ENCODE assay signal across 1 cellular context in genomic region chr9:104961238-104961637, GRCh38.
A peak's percentile ranks its signal among the peaks of the same experiment; 100 is the strongest.
TF ChIP-seq lines count a peak whose summit lies in the region.

No MANE protein-coding gene starts in this region.

TF ChIP-seq in H1, 55 proteins besides CTCF, POLR2A, EP300 and RAD21 (continued from another document):
- TF ChIP-seq CHD7 (IDR thresholded peaks at IDR 0.05; ENCODE audit: insufficient replicate concordance, low read length) (no peak), POLR2AphosphoS5 (IDR thresholded peaks at IDR 0.05; ENCODE audit: low read depth, low read length) (no peak; the same call in 1 of the 2 replicates), ATF3 (IDR thresholded peaks at IDR 0.05; ENCODE audit: insufficient read depth, low read depth, low read length) (0 out of 2 replicates have a peak, but pooled peaks have one; percentile 33), TBP (IDR thresholded peaks at IDR 0.05; ENCODE audit: low read depth, low read length) (peak; percentile 30; the same call in 1 of the 2 replicates), MAX (IDR thresholded peaks at IDR 0.05) (0 out of 2 replicates have a peak, but pooled peaks have one; percentile 26), HDAC2 (IDR thresholded peaks at IDR 0.05; ENCODE audit: borderline replicate concordance in 1 of 2, low read depth in 2 of 2, low read length in 2 of 2) (no peak), E2F6 (IDR thresholded peaks at IDR 0.05) (0 out of 2 replicates have a peak, but pooled peaks have one; percentile 30), SIX5 (IDR thresholded peaks at IDR 0.05; ENCODE audit: low read depth, low read length) (no peak), CBX5 (IDR thresholded peaks at IDR 0.05; ENCODE audit: low read depth, low read length) (no peak), ATF2 (IDR thresholded peaks at IDR 0.05; ENCODE audit: low read length) (peak; percentile 71; the same call in 1 of the 2 replicates), RNF2 (IDR thresholded peaks at IDR 0.05; ENCODE audit: borderline replicate concordance, low read depth, low read length, missing control alignments, poor library complexity, severe bottlenecking) (no peak), KDM4A (IDR thresholded peaks at IDR 0.05; ENCODE audit: low read depth, low read length, severe bottlenecking) (no peak), SIN3A (conservative IDR thresholded peaks at IDR 0.05 in 1 of 2, IDR thresholded peaks at IDR 0.05 in 1 of 2; ENCODE audit: low read depth in 1 of 2, low read length in 2 of 2) (no peak), MAFK (IDR thresholded peaks at IDR 0.05; ENCODE audit: low read depth, low read length) (0 out of 2 replicates have a peak, but pooled peaks have one; percentile 18), SRF (IDR thresholded peaks at IDR 0.05; ENCODE audit: low read depth, low read length) (peak; percentile 71), JUN (IDR thresholded peaks at IDR 0.05; ENCODE audit: low read depth, low read length) (peak; percentile 95), TEAD4 (IDR thresholded peaks at IDR 0.05; ENCODE audit: low read depth, low read length) (no peak), SP2 (IDR thresholded peaks at IDR 0.05; ENCODE audit: low read length) (no peak)
